Comparison of ENCODE assay signal across 23 cellular contexts in the genomic region with DNA sequence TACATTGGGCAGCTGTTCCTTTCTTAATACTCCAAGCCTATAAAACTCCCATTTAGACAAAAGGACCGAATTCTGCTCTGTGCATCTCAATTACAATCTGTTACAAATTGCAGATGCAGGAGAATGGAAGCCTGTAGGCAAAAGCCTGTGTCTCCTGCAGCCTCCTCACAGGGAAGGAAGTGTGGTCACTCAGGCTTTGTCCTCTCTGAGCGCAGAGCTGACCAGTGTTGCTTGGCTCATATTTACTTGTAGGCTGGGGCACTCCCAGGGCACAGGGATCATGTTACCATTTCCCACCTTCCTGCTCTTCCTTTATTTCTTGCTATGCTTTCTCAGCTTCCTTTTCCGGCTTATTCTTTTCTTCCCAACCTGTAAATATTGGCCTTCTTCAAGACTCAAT. TPM values are rescaled to one million over a fixed set of nuclear protein-coding genes. Genes with fewer than 3 reads are reported as not detected.
DNase-seq lines count a peak whose midpoint lies in the region; ATAC-seq, FAIRE-seq and TF ChIP-seq lines count a peak whose summit lies in the region.
"Had no signal": no experiment of that assay in that cellular context is flagged by ENCODE, and none has a peak within 500 bp of the region (broad histone marks: within the 10 kb centered on the region; RNA-seq: fewer than 3 reads in every experiment).

No MANE protein-coding gene starts in this region.

- H3K9me3 ChIP-seq in endothelial cell of umbilical vein (replicated peaks; ENCODE audit: control insufficient read depth, insufficient read depth, low read length) = no peaks in the 10 kb centered on the region
- H3K9me3 ChIP-seq: sigmoid colon had no signal

- H3K36me3 Mint-ChIP-seq in neural crest cell (ENCODE audit: low read depth) = no peaks in the 10 kb centered on the region

- peaks cover 5% of the 10 kb centered on the region for H3K4me1 ChIP-seq in endothelial cell of umbilical vein (ENCODE audit: control insufficient read depth, extremely low read depth, insufficient read depth, low read length)

- H3K4me2 ChIP-seq in endothelial cell of umbilical vein (ENCODE audit: insufficient read depth, low read length) = no peak overlapping the region

- H3K4me3 Mint-ChIP-seq in neural crest cell = no peak overlapping the region
- H3K4me3 Mint-ChIP-seq: stimulated activated naive CD8-positive, alpha-beta T cell treated with anti-CD3 and anti-CD28 coated beads, Interleukin-15, amount 100 ng/mL, for 72 hours had no signal

- peak; percentile 95 for FAIRE-seq in endothelial cell of umbilical vein (lab: Jason Lieb, UNC)
- FAIRE-seq: endometrium, GM12878, RCC 7860 had no signal

- H4K20me1 ChIP-seq in endothelial cell of umbilical vein (replicated peaks; ENCODE audit: control insufficient read depth, extremely low read depth, insufficient read depth, low read length) = no peaks in the 10 kb centered on the region

- POLR2A ChIA-PET in endothelial cell of umbilical vein (lab: Charles Lee) = no interaction called here

- dilution Hi-C loops in endothelial cell of umbilical vein (cut with MboI; ENCODE audit: extremely low pct_ligation_motif_present, low sequenced_read_pairs) = no loop called here

- DNase-seq in ELR (ENCODE audit: low read depth) = peak; percentile 21
- DNase-seq in NCI-H69 (lab: John Stamatoyannopoulos, UW) = peak; percentile 4
- DNase-seq in endothelial cell of umbilical vein (ENCODE audit: low read depth, low spot score) = peak; percentile 39
- DNase-seq in neural crest cell (ENCODE audit: low read depth, low spot score) = peak; percentile 11
- no peak for DNase-seq in DMS79 treated with DMSO at 0.1 percent for 48 hours (lab: John Stamatoyannopoulos, UW)
- no peak for DNase-seq in HuH-7.5 (ENCODE audit: low spot score)
- DNase-seq: activated CD4-positive, alpha-beta T cell treated with anti-CD3 and anti-CD28 coated beads, Interleukin-2, amount 50 U/mL, for 48 hours; activated naive CD4-positive, alpha-beta T cell treated with anti-CD3 and anti-CD28 coated beads, Interleukin-2, amount 50 U/mL, for 16 hours; activated T-cell treated with anti-CD3 and anti-CD28 coated beads for 4 hours; foreskin melanocyte; GF-D8; left ventricle myocardium superior; NCI-H1436; NCI-H2171 treated with DMSO at 0.1 percent for 48 hours; sigmoid colon; stimulated activated CD4-positive, alpha-beta T cell treated with anti-CD3 and anti-CD28 coated beads, Interleukin-2, amount 100 ng/mL, for 24 hours; stimulated activated naive CD8-positive, alpha-beta T cell treated with anti-CD3 and anti-CD28 coated beads, Interleukin-15, amount 100 ng/mL, for 72 hours had no signal

- no peaks in the 10 kb centered on the region for H3K79me2 ChIP-seq in endothelial cell of umbilical vein (ENCODE audit: control insufficient read depth, insufficient read depth, low read length)

- no peak overlapping the region for H3K9ac ChIP-seq in endothelial cell of umbilical vein (replicated peaks; ENCODE audit: extremely low read depth, insufficient read depth, low read length)

- H3K4me1 Mint-ChIP-seq in neural crest cell = peaks cover 15% of the 10 kb centered on the region
- H3K4me1 Mint-ChIP-seq: stimulated activated naive CD8-positive, alpha-beta T cell treated with anti-CD3 and anti-CD28 coated beads, Interleukin-15, amount 100 ng/mL, for 72 hours had no signal

- H3K27me3 ChIP-seq in endothelial cell of umbilical vein (ENCODE audit: control insufficient read depth in 2 of 2, insufficient read depth in 2 of 2, low read length in 2 of 2) = no peaks in the 10 kb centered on the region
- H3K27me3 ChIP-seq: sigmoid colon had no signal

- CTCF ChIA-PET in endothelial cell of umbilical vein (lab: Charles Lee) = interaction anchor here (1.2 to 1.4 kb wide), 2 partner anchors 9 to 93 kb away, joined by 3 to 4 read pairs; no protein-coding TSS in a partner anchor

- intact Hi-C loops in endothelial cell of umbilical vein (cut with micrococcal nuclease) = no loop called here

- no peak overlapping the region for H3K4me3 ChIP-seq in endothelial cell of umbilical vein (replicated peaks in 1 of 3; ENCODE audit: insufficient read depth in 1 of 3, low read depth in 1 of 3, low read length in 3 of 3)
- H3K4me3 ChIP-seq: GM12878, sigmoid colon had no signal

- no peak overlapping the region for H3K27ac Mint-ChIP-seq in neural crest cell (ENCODE audit: unreplicated experiment)
- H3K27ac Mint-ChIP-seq: stimulated activated naive CD8-positive, alpha-beta T cell treated with anti-CD3 and anti-CD28 coated beads, Interleukin-15, amount 100 ng/mL, for 72 hours had no signal

- H3K27me3 Mint-ChIP-seq in neural crest cell (ENCODE audit: low read depth) = no peaks in the 10 kb centered on the region
- H3K27me3 Mint-ChIP-seq: stimulated activated naive CD8-positive, alpha-beta T cell treated with anti-CD3 and anti-CD28 coated beads, Interleukin-15, amount 100 ng/mL, for 72 hours had no signal

- BruUV-seq in endothelial cell of umbilical vein (replicated peaks; lab: Mats Ljungman, UMichigan) = no TSS peak

- H3K9me3 Mint-ChIP-seq in neural crest cell = no peaks in the 10 kb centered on the region
- H3K9me3 Mint-ChIP-seq: stimulated activated naive CD8-positive, alpha-beta T cell treated with anti-CD3 and anti-CD28 coated beads, Interleukin-15, amount 100 ng/mL, for 72 hours had no signal

- no peak for ATAC-seq in HG02981 (IDR thresholded peaks at IDR 0.05; ENCODE audit: unreplicated experiment)
- ATAC-seq: GM12878; left ventricle myocardium superior; stimulated activated naive CD8-positive, alpha-beta T cell treated with anti-CD3 and anti-CD28 coated beads, Interleukin-15, amount 100 ng/mL, for 72 hours had no signal

- TF ChIP-seq POLR2A in endothelial cell of umbilical vein (IDR thresholded peaks at IDR 0.05; ENCODE audit: low read depth, low read length) = no peak

- H3K27ac ChIP-seq in endothelial cell of umbilical vein (ENCODE audit: insufficient read depth, low read depth, low read length) = no peak overlapping the region
- H3K27ac ChIP-seq: sigmoid colon had no signal

- H3K9me1 ChIP-seq in endothelial cell of umbilical vein (replicated peaks; ENCODE audit: control insufficient read depth, extremely low read depth, insufficient read depth, low read length) = no peaks in the 10 kb centered on the region

- H2AFZ ChIP-seq in endothelial cell of umbilical vein (ENCODE audit: low read depth, low read length) = peak overlapping the region; percentile 54

- no peak for TF ChIP-seq CTCF in endothelial cell of umbilical vein (IDR thresholded peaks at IDR 0.05; ENCODE audit: extremely low read depth in 1 of 2, insufficient read depth in 1 of 2, low read depth in 1 of 2, low read length in 2 of 2)
- no peak for TF ChIP-seq CTCF in neural crest cell (conservative IDR thresholded peaks at IDR 0.05)

- H3K36me3 ChIP-seq in endothelial cell of umbilical vein (ENCODE audit: control insufficient read depth in 2 of 2, extremely low read depth in 1 of 2, insufficient read depth in 2 of 2, low read length in 2 of 2) = no peaks in the 10 kb centered on the region
- H3K36me3 ChIP-seq: sigmoid colon had no signal

TF ChIP-seq in endothelial cell of umbilical vein, 7 proteins besides CTCF, POLR2A, EP300 and RAD21:
- no peak for TF ChIP-seq POLR2AphosphoS5 (IDR thresholded peaks at IDR 0.05; ENCODE audit: insufficient read depth, low read depth, low read length)
- no peak for TF ChIP-seq JUN (IDR thresholded peaks at IDR 0.05; ENCODE audit: borderline replicate concordance, insufficient read depth, insufficient read length, low read depth)
- TF ChIP-seq MYC (IDR thresholded peaks at IDR 0.05; ENCODE audit: low read depth, low read length) = no peak
TF ChIP-seq in endothelial cell of umbilical vein: peak in this region for 0.

RNA-seq across cellular contexts. Expression of a gene that starts 15.7 kb away (rescaled TPM):
- total RNA-seq in endothelial cell of umbilical vein (not detected in 2 replicates), neural crest cell (not detected in 2 replicates)
- polyA plus RNA-seq in endothelial cell of umbilical vein = not detected in 2 replicates
- not detected in 2 replicates for polyA plus RNA-seq in endothelial cell of umbilical vein (2011; cell fraction: cytosol; rRNA removed)
- not detected in 2 replicates for polyA plus RNA-seq in endothelial cell of umbilical vein (2011; cell fraction: nucleus; rRNA removed)
- polyA plus RNA-seq in endothelial cell of umbilical vein (2012) = not detected in 2 replicates
- polyA minus RNA-seq in endothelial cell of umbilical vein = not detected in 2 replicates
- polyA minus RNA-seq in endothelial cell of umbilical vein (2011; cell fraction: cytosol; rRNA and poly(A)+ RNA removed) = not detected
- not detected in 2 replicates for polyA minus RNA-seq in endothelial cell of umbilical vein (2011; cell fraction: nucleus; rRNA and poly(A)+ RNA removed)
- total RNA-seq: GM12878, left ventricle myocardium superior, mucosa of gallbladder, osteoblast had no signal
- polyA plus RNA-seq: GM12878, sigmoid colon had no signal

Comparison
In these comparisons a context has a peak if more than half of its experiments do, and no peak if none do; other contexts are left out.
1. DNase-seq: peak in ELR (single experiment), NCI-H69 (single experiment), endothelial cell of umbilical vein (single experiment) and neural crest cell (single experiment); none in DMS79 treated with DMSO at 0.1 percent for 48 hours (single experiment) and HuH-7.5 (single experiment).